In the genomic region with DNA sequence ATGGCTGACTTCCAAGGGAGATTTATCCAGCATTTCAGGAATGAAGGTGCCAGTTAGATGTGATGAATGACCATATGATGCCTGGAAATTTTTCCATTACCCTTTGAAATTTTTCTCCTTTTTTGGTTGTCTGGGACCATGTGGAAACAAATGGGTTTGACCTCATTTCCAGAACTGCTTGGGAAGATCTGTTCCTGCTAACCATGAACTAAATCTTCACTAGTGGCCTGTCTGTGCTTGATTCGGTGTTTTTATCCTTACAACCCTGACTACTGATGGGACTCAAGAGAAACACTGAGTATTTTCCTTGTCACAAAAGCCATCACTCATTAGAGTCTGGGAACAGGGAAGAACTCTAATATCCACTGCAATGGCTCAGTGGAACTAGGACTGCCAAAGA, we compare ENCODE assay signal across 1 cellular context.
TF ChIP-seq lines count a peak whose summit lies in the region.

No MANE protein-coding gene starts in this region.

TF ChIP-seq in HEK293T, 16 proteins besides CTCF, POLR2A, EP300 and RAD21 (continued from another document):
- TF ChIP-seq CTBP1 (IDR thresholded peaks at IDR 0.05; ENCODE audit: borderline replicate concordance) (no peak), SP1 (IDR thresholded peaks at IDR 0.05) (no peak), FOXM1 (IDR thresholded peaks at IDR 0.05; ENCODE audit: borderline replicate concordance) (no peak), L3MBTL2 (conservative IDR thresholded peaks at IDR 0.05) (no peak)
